ENCODE assay signal across 19 cellular contexts in the genomic region with DNA sequence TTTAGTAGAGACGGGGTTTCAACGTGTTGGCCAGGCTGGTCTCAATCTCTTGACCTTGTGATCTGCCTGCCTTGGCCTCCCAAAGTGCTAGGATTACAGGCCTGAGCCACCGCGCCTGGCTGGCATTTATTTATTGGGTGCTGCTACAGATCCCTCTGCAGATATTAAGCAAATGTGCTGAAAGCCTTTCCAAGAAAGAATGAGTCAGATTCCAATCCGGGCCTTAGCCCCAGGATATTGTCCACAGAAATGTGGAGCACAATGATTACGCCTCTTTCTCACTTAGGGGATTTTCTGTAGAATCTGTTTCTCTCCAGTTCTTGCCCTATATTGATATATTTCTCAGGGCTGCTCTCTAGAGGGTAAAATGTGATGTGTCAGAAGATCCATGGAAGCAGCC.
DNase-seq lines count a peak whose midpoint lies in the region; ATAC-seq and TF ChIP-seq lines count a peak whose summit lies in the region.
"Had no signal": no experiment of that assay in that cellular context is flagged by ENCODE, and none has a peak within 500 bp of the region (broad histone marks: within the 10 kb centered on the region; RNA-seq: fewer than 3 reads in every experiment).

No MANE protein-coding gene starts in this region.

- no peak for TF ChIP-seq CTCF in foreskin fibroblast (IDR thresholded peaks at IDR 0.05; ENCODE audit: low read depth, low read length)

- ATAC-seq in GM18870 (IDR thresholded peaks at IDR 0.05; ENCODE audit: unreplicated experiment) (no peak), GM21619 (IDR thresholded peaks at IDR 0.05; ENCODE audit: unreplicated experiment) (no peak)
- ATAC-seq: stimulated activated naive CD8-positive, alpha-beta T cell treated with anti-CD3 and anti-CD28 coated beads, Interleukin-15, amount 100 ng/mL, for 72 hours had no signal

- peak; percentile 41 for DNase-seq in AG20443 (ENCODE audit: low spot score)
- DNase-seq in LoVo (ENCODE audit: low spot score) = peak; percentile 45
- DNase-seq in astrocyte of the hippocampus (ENCODE audit: low read depth, low spot score) = peak; percentile 73
- DNase-seq in foreskin fibroblast = peak; percentile 61 to 86
- no peak for DNase-seq in dedifferentiated amniotic fluid mesenchymal stem cell (ENCODE audit: extremely low spot score)
- DNase-seq in activated naive CD4-positive, alpha-beta T cell treated with anti-CD3 and anti-CD28 coated beads, Interleukin-2, amount 50 U/mL, for 16 hours = no peak
- DNase-seq: activated CD4-positive, alpha-beta T cell treated with anti-CD3 and anti-CD28 coated beads for 1 hour; activated gamma-delta T cell; brain microvascular endothelial cell; Caco-2; Kasumi-1; kidney; NCI-H1694 treated with DMSO at 0.1 percent for 48 hours; NCI-H446; stimulated activated naive CD8-positive, alpha-beta T cell treated with anti-CD3 and anti-CD28 coated beads, Interleukin-15, amount 100 ng/mL, for 72 hours had no signal

- H3K4me3 ChIP-seq in foreskin fibroblast (ENCODE audit: low read depth in 1 of 2, low read length in 2 of 2) = no peak overlapping the region
- H3K4me3 ChIP-seq: HAP-1, vagina had no signal

Comparison
In these comparisons a context has a peak if more than half of its experiments do, and no peak if none do; other contexts are left out.
1. DNase-seq: peak in AG20443 (single experiment), LoVo (single experiment), astrocyte of the hippocampus (single experiment) and foreskin fibroblast (2 of 2); none in dedifferentiated amniotic fluid mesenchymal stem cell (single experiment) and activated naive CD4-positive, alpha-beta T cell treated with anti-CD3 and anti-CD28 coated beads, Interleukin-2, amount 50 U/mL, for 16 hours (single experiment).